8 cellular contexts compared by ENCODE assay signal in the genomic region with DNA sequence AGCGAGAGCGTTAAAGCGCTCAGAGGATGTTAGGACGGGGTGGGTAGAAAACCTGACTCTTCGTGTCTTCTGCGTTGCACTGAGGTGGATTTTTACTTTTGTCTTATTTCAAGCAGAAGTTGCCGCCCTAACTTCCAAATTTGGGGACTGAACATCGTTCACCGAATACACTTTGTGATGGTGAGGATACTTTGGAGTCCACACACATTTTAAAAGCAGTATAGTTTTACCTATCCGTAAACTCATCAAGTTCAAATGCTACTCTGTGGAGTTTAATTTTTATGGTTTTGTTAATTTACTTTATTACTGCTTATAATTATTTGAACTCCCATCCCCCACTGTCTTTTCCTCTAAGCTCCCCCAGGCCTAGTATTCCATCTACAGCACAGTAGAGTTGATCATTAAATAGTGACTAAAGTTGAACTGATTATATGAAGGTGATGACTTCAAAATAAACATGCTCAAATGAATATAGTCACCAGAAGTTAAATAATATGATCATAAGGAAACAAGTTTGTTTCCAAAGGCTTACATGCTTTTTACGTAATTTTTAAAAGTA. TPM values are rescaled to one million over a fixed set of nuclear protein-coding genes. Genes with fewer than 3 reads are reported as not detected.
DNase-seq lines count a peak whose midpoint lies in the region; ATAC-seq, FAIRE-seq and TF ChIP-seq lines count a peak whose summit lies in the region.

No MANE protein-coding gene starts in this region.

- no peak for TF ChIP-seq CTCF in adrenal gland (IDR thresholded peaks at IDR 0.05)
- TF ChIP-seq CTCF in HepG2 (CRISPR knock-in tag; IDR thresholded peaks at IDR 0.05), result no peak
- TF ChIP-seq CTCF in transverse colon (IDR thresholded peaks at IDR 0.05), result no peak

- H3K27me3 Mint-ChIP-seq in activated naive CD4-positive, alpha-beta T cell treated with anti-CD3 and anti-CD28 coated beads for 36 hours (ENCODE audit: low read depth), result no peaks in the 10 kb centered on the region

- no peak overlapping the region for H2AFZ ChIP-seq in HepG2 (ENCODE audit: low read length)

- DNase-seq in activated naive CD4-positive, alpha-beta T cell treated with anti-CD3 and anti-CD28 coated beads for 36 hours, result no peak
- no peak for DNase-seq in activated naive CD4-positive, alpha-beta T cell (lab: John Stamatoyannopoulos, UW)
- DNase-seq in adrenal gland (no peak), HepG2 (ENCODE audit: low spot score) (no peak), transverse colon (no peak), hepatic stellate cell (ENCODE audit: low spot score) (no peak)

- H3K4me2 ChIP-seq in HepG2 (ENCODE audit: low read depth, low read length), result peak overlapping the region; percentile 78

- H3K9ac ChIP-seq in HepG2 (ENCODE audit: insufficient read depth, low read depth, low read length), result peak overlapping the region; percentile 90

- H3K36me3 ChIP-seq in adrenal gland (replicated peaks in 1 of 2), result peaks cover 0 to 7% of the 10 kb centered on the region in 2 donors
- 0 out of 5 replicates have a peak, but pooled peaks cover 0 to 7% of the 10 kb centered on the region in 2 experiments for H3K36me3 ChIP-seq in HepG2 (replicated peaks in 1 of 2; ENCODE audit: control insufficient read depth in 1 of 2, insufficient read depth in 2 of 2, low read length in 2 of 2)
- peaks cover 0 to 7% (median 0%) of the 10 kb centered on the region in 4 donors for H3K36me3 ChIP-seq in transverse colon

- H3K9me3 ChIP-seq in adrenal gland (replicated peaks in 1 of 3), result no peaks in the 10 kb centered on the region
- no peaks in the 10 kb centered on the region for H3K9me3 ChIP-seq in HepG2 (ENCODE audit: low read length)
- H3K9me3 ChIP-seq in transverse colon, result no peaks in the 10 kb centered on the region

- POLR2A ChIA-PET in HepG2 (lab: Yijun Ruan, JAX), result interaction anchor here (0.8 to 2.3 kb wide), 4 partner anchors 11 to 66 kb away, joined by 3 to 11 read pairs (median 5); partner anchors contain the start of genes TMF1 and UBA3

- WGBS in adrenal gland, 4 donors, result 12 to 27% (median 16%) methylated on average over 5 to 11 of the region's 11 CpGs
- 44% methylated on average over 5 of the region's 11 CpGs for WGBS in HepG2 (ENCODE audit: low lambda C conversion rate)
- WGBS in transverse colon (ENCODE audit: low coverage in 1 of 2), 2 donors, result 12 to 21% methylated on average over 5 to 11 of the region's 11 CpGs

- peaks cover 15% of the 10 kb centered on the region for H3K4me1 Mint-ChIP-seq in activated naive CD4-positive, alpha-beta T cell treated with anti-CD3 and anti-CD28 coated beads for 36 hours (ENCODE audit: low read depth)

- no peaks in the 10 kb centered on the region for H3K79me2 ChIP-seq in HepG2 (ENCODE audit: insufficient read depth, low read length)

- H3K9me3 Mint-ChIP-seq in activated naive CD4-positive, alpha-beta T cell treated with anti-CD3 and anti-CD28 coated beads for 36 hours, result no peaks in the 10 kb centered on the region

- CTCF ChIA-PET in activated naive CD4-positive, alpha-beta T cell treated with anti-CD3 and anti-CD28 coated beads for 36 hours (lab: Charles Lee), result interaction anchor here (0.7 to 1.2 kb wide), 4 partner anchors 15 to 427 kb away, joined by 3 read pairs; no protein-coding TSS in a partner anchor
- CTCF ChIA-PET in HepG2 (lab: Yijun Ruan, JAX; ENCODE audit: low intra/inter-chr PET ratio, low total read pairs), result no interaction called here

- H3K4me3 Mint-ChIP-seq in activated naive CD4-positive, alpha-beta T cell treated with anti-CD3 and anti-CD28 coated beads for 36 hours, result peak overlapping the region; percentile 78

- H3K27ac ChIP-seq in adrenal gland (peak overlapping the region; percentile 93 to 99 (median 98)), HepG2 (ENCODE audit: extremely low read length, insufficient read depth, low read length) (peak overlapping the region; percentile 90), transverse colon (peak overlapping the region; percentile 97 to 99 (median 98))

- no peak for TF ChIP-seq RAD21 in HepG2 (CRISPR knock-in tag; IDR thresholded peaks at IDR 0.05)

- H4K20me1 ChIP-seq in HepG2 (ENCODE audit: insufficient read depth, low read length), result no peaks in the 10 kb centered on the region

- H3K4me1 ChIP-seq in adrenal gland (replicated peaks in 1 of 2) (peaks cover 5 to 16% of the 10 kb centered on the region in 2 donors), HepG2 (ENCODE audit: insufficient read depth, low read length) (peaks cover 24% of the 10 kb centered on the region), transverse colon (peaks cover 3 to 21% (median 11%) of the 10 kb centered on the region in 4 donors)

- peak overlapping the region; percentile 73 for H3K27ac Mint-ChIP-seq in activated naive CD4-positive, alpha-beta T cell treated with anti-CD3 and anti-CD28 coated beads for 36 hours

- intact Hi-C loops in activated naive CD4-positive, alpha-beta T cell treated with anti-CD3 and anti-CD28 coated beads for 36 hours (cut with micrococcal nuclease), result loop anchor here (2.0 to 10.0 kb wide), 4 partner anchors 19 to 1997 kb away; partner anchors contain the start of gene SUCLG2
- intact Hi-C loops in adrenal gland (cut with DNase I) (no loop called here), HepG2 (cut with micrococcal nuclease; ENCODE audit: unreplicated experiment) (loop anchor here (5.0 kb wide), 1 partner anchor 38 kb away; the partner anchor contains the start of gene TMF1), transverse colon (cut with DNase I; ENCODE audit: low total_unique reads) (no loop called here)

- FAIRE-seq in HepG2 (lab: Jason Lieb, UNC), result no peak

- TF ChIP-seq POLR2A in adrenal gland (IDR thresholded peaks at IDR 0.05), result no peak
- no peak for TF ChIP-seq POLR2A in HepG2 (IDR thresholded peaks at IDR 0.05; ENCODE audit: insufficient read depth in 1 of 2, low read depth in 2 of 2, low read length in 2 of 2)
- TF ChIP-seq POLR2A in transverse colon (IDR thresholded peaks at IDR 0.05), result no peak

- no peaks in the 10 kb centered on the region for H3K27me3 ChIP-seq in adrenal gland
- no peaks in the 10 kb centered on the region for H3K27me3 ChIP-seq in HepG2 (ENCODE audit: control insufficient read depth in 1 of 2, insufficient read depth in 2 of 2, low read length in 2 of 2)
- H3K27me3 ChIP-seq in transverse colon, result no peaks in the 10 kb centered on the region

- H3K4me3 ChIP-seq in adrenal gland (peak overlapping the region in 3 of 4 donors; percentile 16 to 92 (median 73)), HepG2 (replicated peaks in 1 of 3; ENCODE audit: insufficient read depth in 1 of 3, low read depth in 2 of 3, low read length in 3 of 3) (peak overlapping the region; percentile 79 to 94 (median 86)), transverse colon (peak overlapping the region; percentile 64 to 96 (median 83))

- in situ Hi-C loops in HepG2 (cut with HindIII; ENCODE audit: extremely low pct_ligation_motif_present, low pct_unique_long_range_greater_than_20kb), result no loop called here
- in situ Hi-C loops in transverse colon (cut with MboI; ENCODE audit: low pct_ligation_motif_present in 1 of 4, low pct_unique_long_range_greater_than_20kb in 1 of 4, low sequenced_read_pairs in 3 of 4), result no loop called here

- TF ChIP-seq EP300 in HepG2 (IDR thresholded peaks at IDR 0.05; ENCODE audit: low read depth in 2 of 2, low read length in 2 of 2), result no peak
- TF ChIP-seq EP300 in HepG2 (CRISPR knock-in tag; IDR thresholded peaks at IDR 0.05; ENCODE audit: borderline replicate concordance), result no peak
- no peak for TF ChIP-seq EP300 in transverse colon (IDR thresholded peaks at IDR 0.05; ENCODE audit: low read depth)

- BruUV-seq in HepG2 (replicated peaks; lab: Mats Ljungman, UMichigan), result no TSS peak

- peaks cover 7% of the 10 kb centered on the region for H3K36me3 Mint-ChIP-seq in activated naive CD4-positive, alpha-beta T cell treated with anti-CD3 and anti-CD28 coated beads for 36 hours (ENCODE audit: low read depth)

- ATAC-seq in HepG2, result no peak
- ATAC-seq in HG02885 (IDR thresholded peaks at IDR 0.05; ENCODE audit: poor library complexity, unreplicated experiment), result no peak
- ATAC-seq in GM21737 (IDR thresholded peaks at IDR 0.05; ENCODE audit: unreplicated experiment), result no peak

RNA-seq across cellular contexts. Expression of gene EOGT, which starts 0.6 kb away (rescaled TPM):
- 1 to 10 TPM; 4.8 TPM for total RNA-seq in activated naive CD4-positive, alpha-beta T cell treated with anti-CD3 and anti-CD28 coated beads for 36 hours
- total RNA-seq in adrenal gland (10 to 100 TPM; 15.9 to 39.1 (median 18.6) TPM), HepG2 (2016; rRNA removed; fragmentation: Illumina TruSeq; extraction: Trizol) (11.1 and 18.6 TPM in 2 replicates), transverse colon (10 to 100 TPM; 12.0 to 22.4 (median 18.7) TPM)
- polyA plus RNA-seq in adrenal gland (10 to 100 TPM; 21.5 to 43.7 (median 22.3) TPM), HepG2 (2011; rRNA removed) (4.0 and 4.5 TPM in 2 replicates)
- 3.7 and 4.8 TPM in 2 replicates for total RNA-seq in HepG2 (2016; cell fraction: cytosol; rRNA removed; fragmentation: Illumina TruSeq; extraction: Trizol; ENCODE audit: low read depth)
- total RNA-seq in HepG2 (2016; cell fraction: insoluble cytoplasmic fraction; rRNA removed; fragmentation: Illumina TruSeq; extraction: Trizol), result 11.2 and 19.6 TPM in 2 replicates
- total RNA-seq in HepG2 (2016; cell fraction: membrane; rRNA removed; fragmentation: Illumina TruSeq; extraction: Trizol), result 9.0 and 9.6 TPM in 2 replicates
- 23.8 and 31.9 TPM in 2 replicates for total RNA-seq in HepG2 (2016; cell fraction: nucleus; rRNA removed; fragmentation: Illumina TruSeq; extraction: Trizol)
- polyA plus RNA-seq in HepG2 (2011; cell fraction: cytosol; rRNA removed), result 1.9 and 3.7 TPM in 2 replicates
- polyA plus RNA-seq in HepG2 (2011; cell fraction: nucleus; rRNA removed), result 4.1 and 4.8 TPM in 2 replicates
- 4.2 and 4.6 TPM in 2 replicates for polyA plus RNA-seq in HepG2 (2012)
- 1.6 and 1.7 TPM in 2 replicates for polyA plus RNA-seq in HepG2 (2016; cell fraction: cytosol; fragmentation: Illumina TruSeq; extraction: Trizol; ENCODE audit: low read depth)
- polyA plus RNA-seq in HepG2 (2016; cell fraction: insoluble cytoplasmic fraction; fragmentation: Illumina TruSeq; extraction: Trizol; ENCODE audit: low read depth), result 8.9 and 9.5 TPM in 2 replicates
- polyA plus RNA-seq in HepG2 (2016; cell fraction: membrane; fragmentation: Illumina TruSeq; extraction: Trizol; ENCODE audit: low read depth), result 2.7 and 4.0 TPM in 2 replicates
- polyA plus RNA-seq in HepG2 (2016; cell fraction: nucleus; fragmentation: Illumina TruSeq; extraction: Trizol; ENCODE audit: insufficient read depth, low read depth), result 31.8 and 33.9 TPM in 2 replicates
- 6.1 and 6.8 TPM in 2 replicates for polyA minus RNA-seq in HepG2 (2011; rRNA and poly(A)+ RNA removed; ENCODE audit: low replicate concordance)
- polyA minus RNA-seq in HepG2 (2011; cell fraction: cytosol; rRNA and poly(A)+ RNA removed), result 5.4 and 7.4 TPM in 2 replicates
- 23.5 and 24.7 TPM in 2 replicates for polyA minus RNA-seq in HepG2 (2011; cell fraction: nucleus; rRNA and poly(A)+ RNA removed)

RNA-seq across cellular contexts. Expression of gene TMF1, which starts 38.0 kb away (rescaled TPM):
- 10 to 100 TPM; 23.3 to 25.2 TPM for total RNA-seq in activated naive CD4-positive, alpha-beta T cell treated with anti-CD3 and anti-CD28 coated beads for 36 hours
- 10 to 100 TPM; 16.8 to 39.6 (median 27.3) TPM for total RNA-seq in adrenal gland
- polyA plus RNA-seq in adrenal gland, result 10 to 100 TPM in 1 of 3 donors, 1 to 10 TPM in 2; 6.9 to 38.1 (median 9.8) TPM
- total RNA-seq in HepG2 (2016; rRNA removed; fragmentation: Illumina TruSeq; extraction: Trizol), result 38.4 and 48.1 TPM in 2 replicates
- total RNA-seq in HepG2 (2016; cell fraction: cytosol; rRNA removed; fragmentation: Illumina TruSeq; extraction: Trizol; ENCODE audit: low read depth), result 8.6 and 9.6 TPM in 2 replicates
- total RNA-seq in HepG2 (2016; cell fraction: insoluble cytoplasmic fraction; rRNA removed; fragmentation: Illumina TruSeq; extraction: Trizol), result 38.3 and 48.8 TPM in 2 replicates
- 15.4 and 16.8 TPM in 2 replicates for total RNA-seq in HepG2 (2016; cell fraction: membrane; rRNA removed; fragmentation: Illumina TruSeq; extraction: Trizol)
- total RNA-seq in HepG2 (2016; cell fraction: nucleus; rRNA removed; fragmentation: Illumina TruSeq; extraction: Trizol), result 43.2 and 48.5 TPM in 2 replicates
- 7.0 and 12.1 TPM in 2 replicates for polyA plus RNA-seq in HepG2 (2011; rRNA removed)
- 3.5 and 3.8 TPM in 2 replicates for polyA plus RNA-seq in HepG2 (2011; cell fraction: cytosol; rRNA removed)
- polyA plus RNA-seq in HepG2 (2011; cell fraction: nucleus; rRNA removed), result 6.1 and 6.9 TPM in 2 replicates
- polyA plus RNA-seq in HepG2 (2012), result 9.9 and 15.6 TPM in 2 replicates
- polyA plus RNA-seq in HepG2 (2016; cell fraction: cytosol; fragmentation: Illumina TruSeq; extraction: Trizol; ENCODE audit: low read depth), result 2.4 and 3.3 TPM in 2 replicates
- polyA plus RNA-seq in HepG2 (2016; cell fraction: insoluble cytoplasmic fraction; fragmentation: Illumina TruSeq; extraction: Trizol; ENCODE audit: low read depth), result 22.4 and 23.2 TPM in 2 replicates
- 1.7 and 2.0 TPM in 2 replicates for polyA plus RNA-seq in HepG2 (2016; cell fraction: membrane; fragmentation: Illumina TruSeq; extraction: Trizol; ENCODE audit: low read depth)
- polyA plus RNA-seq in HepG2 (2016; cell fraction: nucleus; fragmentation: Illumina TruSeq; extraction: Trizol; ENCODE audit: insufficient read depth, low read depth), result 25.2 and 33.0 TPM in 2 replicates
- polyA minus RNA-seq in HepG2 (2011; rRNA and poly(A)+ RNA removed; ENCODE audit: low replicate concordance), result 12.5 and 21.4 TPM in 2 replicates
- polyA minus RNA-seq in HepG2 (2011; cell fraction: cytosol; rRNA and poly(A)+ RNA removed), result 11.4 and 15.9 TPM in 2 replicates
- 31.5 and 46.4 TPM in 2 replicates for polyA minus RNA-seq in HepG2 (2011; cell fraction: nucleus; rRNA and poly(A)+ RNA removed)
- total RNA-seq in transverse colon, result 10 to 100 TPM; 15.5 to 53.2 (median 39.9) TPM

Comparison
In these comparisons a context has a peak if more than half of its experiments do, and no peak if none do; other contexts are left out.
1. intact Hi-C loops: an anchor here in activated naive CD4-positive, alpha-beta T cell treated with anti-CD3 and anti-CD28 coated beads for 36 hours (2.0 to 10.0 kb wide) and HepG2 (5.0 kb wide); none called in adrenal gland and transverse colon.